Comparison of ENCODE assay signal across 9 cellular contexts in genomic region chr12:63008372-63008771, GRCh38.
"Had no signal": no experiment of that assay in that cellular context is flagged by ENCODE, and none has a peak within 500 bp of the region (broad histone marks: within the 10 kb centered on the region; RNA-seq: fewer than 3 reads in every experiment).

No MANE protein-coding gene starts in this region.

- H3K4me2 ChIP-seq: GM23338 had no signal

- DNase-seq: H9, HCEC 1CT, IMR-90, KG1 had no signal

- FAIRE-seq: H1, H54, HTR-8/SVneo, K562 had no signal

- H3K4me3 Mint-ChIP-seq: GM23338, H9 had no signal

- H3K9me3 Mint-ChIP-seq: GM23338, H9 had no signal

- ATAC-seq: GM23338, K562 had no signal

- H2AFZ ChIP-seq: GM23338 had no signal

- H3K27ac Mint-ChIP-seq: GM23338, H9 had no signal

- H3K4me3 ChIP-seq: GM23338, K562 had no signal
